10 cellular contexts compared by ENCODE assay signal in genomic region chr20:50085146-50085480, GRCh38. TPM values are rescaled to one million over a fixed set of nuclear protein-coding genes. Genes with fewer than 3 reads are reported as not detected.
A peak's percentile ranks its signal among the peaks of the same experiment; 100 is the strongest.
DNase-seq lines count a peak whose midpoint lies in the region; ATAC-seq and TF ChIP-seq lines count a peak whose summit lies in the region.
"Had no signal": no experiment of that assay in that cellular context is flagged by ENCODE, and none has a peak within 500 bp of the region (broad histone marks: within the 10 kb centered on the region; RNA-seq: fewer than 3 reads in every experiment).

No MANE protein-coding gene starts in this region.

- H3K27me3 Mint-ChIP-seq in T-helper 1 cell treated with Interleukin-12 subunit alpha and Interleukin-12 subunit beta and Interleukin-4 antibody, amounts not matched to agents 30 μg/mL and 1 μg/mL, for 36 hours (ENCODE audit: low read depth) = no peaks in the 10 kb centered on the region
- H3K27me3 Mint-ChIP-seq in IgD-negative memory B cell (peaks cover 1% of the 10 kb centered on the region), endothelial cell (ENCODE audit: unreplicated experiment) (peaks cover 7% of the 10 kb centered on the region), osteocyte (ENCODE audit: unreplicated experiment) (no peaks in the 10 kb centered on the region)

- H3K36me3 Mint-ChIP-seq in T-helper 1 cell treated with Interleukin-12 subunit alpha and Interleukin-12 subunit beta and Interleukin-4 antibody, amounts not matched to agents 30 μg/mL and 1 μg/mL, for 36 hours (ENCODE audit: low read depth) = peaks cover 18% of the 10 kb centered on the region
- H3K36me3 Mint-ChIP-seq in IgD-negative memory B cell (no peaks in the 10 kb centered on the region), endothelial cell (ENCODE audit: low read depth, unreplicated experiment) (peaks cover 14% of the 10 kb centered on the region), osteocyte (ENCODE audit: unreplicated experiment) (peaks cover 18% of the 10 kb centered on the region)

- peaks cover 15% of the 10 kb centered on the region for H3K4me1 Mint-ChIP-seq in T-helper 1 cell treated with Interleukin-12 subunit alpha and Interleukin-12 subunit beta and Interleukin-4 antibody, amounts not matched to agents 30 μg/mL and 1 μg/mL, for 36 hours (ENCODE audit: low read depth)
- peaks cover 12 to 16% (median 16%) of the 10 kb centered on the region in 3 donors for H3K4me1 Mint-ChIP-seq in IgD-negative memory B cell
- peaks cover 21% of the 10 kb centered on the region for H3K4me1 Mint-ChIP-seq in endothelial cell (ENCODE audit: unreplicated experiment)
- H3K4me1 Mint-ChIP-seq in osteocyte (ENCODE audit: unreplicated experiment) = peaks cover 32% of the 10 kb centered on the region

- H3K4me3 Mint-ChIP-seq in T-helper 1 cell treated with Interleukin-12 subunit alpha and Interleukin-12 subunit beta and Interleukin-4 antibody, amounts not matched to agents 30 μg/mL and 1 μg/mL, for 36 hours = no peak overlapping the region
- H3K4me3 Mint-ChIP-seq in IgD-negative memory B cell (peak overlapping the region in 3 of 4 donors; percentile 6 to 89 (median 55)), endothelial cell (ENCODE audit: unreplicated experiment) (no peak overlapping the region), osteocyte (ENCODE audit: unreplicated experiment) (no peak overlapping the region)

- peak overlapping the region; percentile 58 for H3K27ac Mint-ChIP-seq in T-helper 1 cell treated with Interleukin-12 subunit alpha and Interleukin-12 subunit beta and Interleukin-4 antibody, amounts not matched to agents 30 μg/mL and 1 μg/mL, for 36 hours
- peak overlapping the region in 1 of 3 donors; percentile 77 for H3K27ac Mint-ChIP-seq in IgD-negative memory B cell
- peak overlapping the region; percentile 96 for H3K27ac Mint-ChIP-seq in endothelial cell (ENCODE audit: unreplicated experiment)
- peak overlapping the region; percentile 24 for H3K27ac Mint-ChIP-seq in osteocyte (ENCODE audit: unreplicated experiment)

- DNase-seq in T-helper 1 cell = no peak
- no peak for DNase-seq in endothelial cell (ENCODE audit: low spot score)
- DNase-seq in osteocyte (ENCODE audit: extremely low spot score, unreplicated experiment) = no peak
- DNase-seq in DMS153 (lab: John Stamatoyannopoulos, UW) = no peak
- DNase-seq: NK-92 treated with Interleukin-12 subunit alpha and Interleukin-12 subunit beta, amount 100 ng/mL, for 24 hours; Right ventricle myocardium superior had no signal

- H3K9me3 Mint-ChIP-seq in T-helper 1 cell treated with Interleukin-12 subunit alpha and Interleukin-12 subunit beta and Interleukin-4 antibody, amounts not matched to agents 30 μg/mL and 1 μg/mL, for 36 hours = no peaks in the 10 kb centered on the region
- H3K9me3 Mint-ChIP-seq in IgD-negative memory B cell = no peaks in the 10 kb centered on the region
- H3K9me3 Mint-ChIP-seq in endothelial cell (ENCODE audit: unreplicated experiment) = no peaks in the 10 kb centered on the region
- no peaks in the 10 kb centered on the region for H3K9me3 Mint-ChIP-seq in osteocyte (ENCODE audit: unreplicated experiment)

- no peak for TF ChIP-seq CTCF in endothelial cell (IDR thresholded peaks at IDR 0.05; ENCODE audit: unreplicated experiment)
- no peak for TF ChIP-seq CTCF in osteocyte (IDR thresholded peaks at IDR 0.05)

- ATAC-seq in GM21529 (IDR thresholded peaks at IDR 0.05; ENCODE audit: unreplicated experiment) (no peak), GM21381 (IDR thresholded peaks at IDR 0.05; ENCODE audit: unreplicated experiment) (no peak)

RNA-seq across cellular contexts. Expression of gene UBE2V1, which starts 27.8 kb away (rescaled TPM):
- 125 TPM for polyA plus RNA-seq in IgD-negative memory B cell
- total RNA-seq in endothelial cell (ENCODE audit: unreplicated experiment) (223 TPM), osteocyte (102 and 106 TPM in 2 replicates)

Comparison
In these comparisons a context has a peak if more than half of its experiments do, and no peak if none do; other contexts are left out.
1. H3K4me3 Mint-ChIP-seq: peak in IgD-negative memory B cell (3 of 4); none in T-helper 1 cell treated with Interleukin-12 subunit alpha and Interleukin-12 subunit beta and Interleukin-4 antibody, amounts not matched to agents 30 μg/mL and 1 μg/mL, for 36 hours (single experiment), endothelial cell (single experiment) and osteocyte (single experiment).